ENCODE assay signal across 8 cellular contexts in the genomic region with DNA sequence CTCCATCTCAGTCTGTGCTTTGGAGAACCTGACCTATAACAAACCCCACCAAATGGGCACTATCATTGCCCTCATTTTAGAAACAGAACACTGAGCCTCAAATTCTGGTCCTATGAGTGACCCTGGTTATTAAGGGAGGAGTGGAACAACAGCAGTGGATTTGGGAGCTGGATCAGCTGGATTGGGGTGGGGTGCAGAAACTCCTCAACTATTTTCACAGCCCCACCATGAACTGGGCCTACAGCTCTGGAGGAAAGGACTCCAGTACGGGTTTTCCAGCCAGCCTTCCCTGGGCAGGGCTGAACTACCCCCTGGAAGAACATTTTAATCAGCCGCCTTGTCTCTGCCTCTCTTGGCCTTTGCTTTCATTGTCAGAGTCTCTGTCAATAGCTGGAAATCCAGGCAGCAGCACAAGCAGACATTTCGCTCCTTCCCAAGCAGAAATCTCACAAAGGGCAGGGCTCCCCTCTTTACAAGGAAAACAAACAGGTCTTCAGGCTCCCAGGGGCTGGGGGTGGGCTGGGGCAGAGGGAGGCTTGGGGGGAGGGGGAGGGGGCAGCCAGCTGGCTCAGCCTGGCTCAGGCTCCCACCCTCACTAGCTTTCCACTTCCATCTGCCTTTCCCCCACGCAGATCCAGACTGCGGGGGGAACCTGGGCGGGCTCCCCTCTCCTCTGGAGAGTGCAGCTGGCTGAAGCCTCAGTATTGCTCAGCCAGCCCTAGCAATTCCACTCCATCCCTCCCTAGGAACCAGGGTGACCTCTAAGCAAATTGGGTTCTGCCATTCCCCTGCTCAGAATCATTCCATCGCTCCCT. TPM values are rescaled to one million over a fixed set of nuclear protein-coding genes. Genes with fewer than 3 reads are reported as not detected.
DNase-seq lines count a peak whose midpoint lies in the region.
"Had no signal": no experiment of that assay in that cellular context is flagged by ENCODE, and none has a peak within 500 bp of the region (broad histone marks: within the 10 kb centered on the region; RNA-seq: fewer than 3 reads in every experiment).

No MANE protein-coding gene starts in this region.

- no peaks in the 10 kb centered on the region for H3K9me3 ChIP-seq in duodenal mucosa (ENCODE audit: control insufficient read depth in 1 of 2, low read length in 2 of 2)

- no peaks in the 10 kb centered on the region for H3K4me1 Mint-ChIP-seq in activated CD4-positive, alpha-beta memory T cell treated with anti-CD3 and anti-CD28 coated beads, Interleukin-2, amount 10 ng/mL, durations not matched to agents 7 days and 5 days
- no peaks in the 10 kb centered on the region for H3K4me1 Mint-ChIP-seq in immature natural killer cell

- H3K36me3 Mint-ChIP-seq in activated CD4-positive, alpha-beta memory T cell treated with anti-CD3 and anti-CD28 coated beads, Interleukin-2, amount 10 ng/mL, durations not matched to agents 7 days and 5 days (ENCODE audit: low read depth) = no peaks in the 10 kb centered on the region
- peaks cover 0 to 5% (median 0%) of the 10 kb centered on the region in 3 donors for H3K36me3 Mint-ChIP-seq in immature natural killer cell

- H3K27ac ChIP-seq in duodenal mucosa (ENCODE audit: low read depth, low read length) = peak overlapping the region; percentile 17

- H3K27me3 ChIP-seq in duodenal mucosa (ENCODE audit: control insufficient read depth in 1 of 2, insufficient read depth in 2 of 2, low read length in 2 of 2) = peaks cover 0 to under 1% of the 10 kb centered on the region in 2 donors

- H3K36me3 ChIP-seq in duodenal mucosa (ENCODE audit: control insufficient read depth in 1 of 2, insufficient read depth in 2 of 2, low read length in 2 of 2) = no peaks in the 10 kb centered on the region

- CTCF ChIA-PET in activated CD4-positive, alpha-beta memory T cell treated with anti-CD3 and anti-CD28 coated beads, Interleukin-2, amount 10 ng/mL, durations not matched to agents 7 days and 5 days (lab: Charles Lee) = no interaction called here

- no peak overlapping the region for H3K27ac Mint-ChIP-seq in activated CD4-positive, alpha-beta memory T cell treated with anti-CD3 and anti-CD28 coated beads, Interleukin-2, amount 10 ng/mL, durations not matched to agents 7 days and 5 days
- no peak overlapping the region for H3K27ac Mint-ChIP-seq in immature natural killer cell
- H3K27ac Mint-ChIP-seq: activated B cell treated with CpG ODN at 0.5 μM for 24 hours had no signal

- DNase-seq in HuH-7 (ENCODE audit: low spot score) (peak; percentile 82), NOMO-1 treated with DMSO at 0.1 percent for 48 hours (lab: John Stamatoyannopoulos, UW; ENCODE audit: unreplicated experiment) (peak; percentile 34), lung microvascular endothelial cell (ENCODE audit: low read depth in 2 of 2) (peak; percentile 78 to 84), ureter (ENCODE audit: low spot score) (peak; percentile 73), immature natural killer cell (no peak)
- DNase-seq in activated CD4-positive, alpha-beta memory T cell treated with anti-CD3 and anti-CD28 coated beads, Interleukin-2, amount 10 ng/mL, durations not matched to agents 7 days and 5 days = no peak
- DNase-seq: activated B cell treated with CpG ODN at 0.5 μM for 24 hours had no signal

- H3K4me3 ChIP-seq in duodenal mucosa (ENCODE audit: low read depth in 1 of 2, low read length in 2 of 2) = peak overlapping the region; percentile 22 to 23

- H3K4me1 ChIP-seq in duodenal mucosa (ENCODE audit: control insufficient read depth in 1 of 2, insufficient read depth in 2 of 2, low read length in 2 of 2) = peaks cover 9 to 11% of the 10 kb centered on the region in 2 donors

- peaks cover 32% of the 10 kb centered on the region for H3K27me3 Mint-ChIP-seq in activated CD4-positive, alpha-beta memory T cell treated with anti-CD3 and anti-CD28 coated beads, Interleukin-2, amount 10 ng/mL, durations not matched to agents 7 days and 5 days
- H3K27me3 Mint-ChIP-seq in immature natural killer cell (ENCODE audit: low read depth in 3 of 3) = peaks cover 12 to 15% (median 12%) of the 10 kb centered on the region in 3 donors

- H3K9me3 Mint-ChIP-seq in activated CD4-positive, alpha-beta memory T cell treated with anti-CD3 and anti-CD28 coated beads, Interleukin-2, amount 10 ng/mL, durations not matched to agents 7 days and 5 days = no peaks in the 10 kb centered on the region
- H3K9me3 Mint-ChIP-seq in immature natural killer cell = no peaks in the 10 kb centered on the region
- H3K9me3 Mint-ChIP-seq: activated B cell treated with CpG ODN at 0.5 μM for 24 hours had no signal

- no peak overlapping the region for H3K4me3 Mint-ChIP-seq in activated CD4-positive, alpha-beta memory T cell treated with anti-CD3 and anti-CD28 coated beads, Interleukin-2, amount 10 ng/mL, durations not matched to agents 7 days and 5 days
- no peak overlapping the region for H3K4me3 Mint-ChIP-seq in immature natural killer cell
- H3K4me3 Mint-ChIP-seq: activated B cell treated with CpG ODN at 0.5 μM for 24 hours had no signal

- H3K9ac ChIP-seq in duodenal mucosa (ENCODE audit: low read depth in 1 of 2, low read length in 2 of 2) = no peak overlapping the region

- POLR2A ChIA-PET in activated CD4-positive, alpha-beta memory T cell treated with anti-CD3 and anti-CD28 coated beads, Interleukin-2, amount 10 ng/mL, durations not matched to agents 7 days and 5 days (lab: Charles Lee) = interaction anchor here (1.6 kb wide), 1 partner anchor 14 kb away, joined by 3 read pairs; no protein-coding TSS in a partner anchor

RNA-seq across cellular contexts. Expression of a gene that starts 13.7 kb away (rescaled TPM):
- total RNA-seq in lung microvascular endothelial cell = 8.3 and 13.3 TPM in 2 replicates
- 37.8 TPM for total RNA-seq in ureter
- total RNA-seq in activated CD4-positive, alpha-beta memory T cell treated with anti-CD3 and anti-CD28 coated beads, Interleukin-2, amount 10 ng/mL, durations not matched to agents 7 days and 5 days = 10 to 100 TPM; 59.2 TPM
- 10 to 100 TPM in 1 of 3 donors, 1 to 10 TPM in 1, under 1 TPM in 1; 0.06 to 18.6 (median 3.9) TPM for polyA plus RNA-seq in immature natural killer cell

Comparison
In these comparisons a context has a peak if more than half of its experiments do, and no peak if none do; other contexts are left out.
1. DNase-seq: peak in HuH-7 (single experiment), NOMO-1 treated with DMSO at 0.1 percent for 48 hours (single experiment), lung microvascular endothelial cell (2 of 2) and ureter (single experiment); none in activated CD4-positive, alpha-beta memory T cell treated with anti-CD3 and anti-CD28 coated beads, Interleukin-2, amount 10 ng/mL, durations not matched to agents 7 days and 5 days (single experiment) and immature natural killer cell (0 of 3).